ENCODE assay signal across 9 cellular contexts in genomic region chr20:31542201-31542842, GRCh38. TPM values are rescaled to one million over a fixed set of nuclear protein-coding genes. Genes with fewer than 3 reads are reported as not detected.
DNase-seq lines count a peak whose midpoint lies in the region; ATAC-seq, FAIRE-seq and TF ChIP-seq lines count a peak whose summit lies in the region.
"Had no signal": no experiment of that assay in that cellular context is flagged by ENCODE, and none has a peak within 500 bp of the region (broad histone marks: within the 10 kb centered on the region; RNA-seq: fewer than 3 reads in every experiment).

No MANE protein-coding gene starts in this region.

- peaks cover 52% of the 10 kb centered on the region for H3K36me3 Mint-ChIP-seq in activated CD8-positive, alpha-beta T cell treated with anti-CD3 and anti-CD28 coated beads for 36 hours (ENCODE audit: low read depth)

- H3K4me1 ChIP-seq in A549 (peaks cover 22% of the 10 kb centered on the region), left lung (peaks cover 15 to 46% of the 10 kb centered on the region in 2 donors)

- H3K4me3 ChIP-seq in A549: no peak overlapping the region
- H3K4me3 ChIP-seq in left lung: no peak overlapping the region

- TF ChIP-seq RAD21 in A549 (conservative IDR thresholded peaks at IDR 0.05 in 1 of 2, IDR thresholded peaks at IDR 0.05 in 1 of 2): no peak

- no peaks in the 10 kb centered on the region for H3K27me3 Mint-ChIP-seq in activated CD8-positive, alpha-beta T cell treated with anti-CD3 and anti-CD28 coated beads for 36 hours

- H3K27ac ChIP-seq in A549 (peak overlapping the region in 1 of 2 experiments; percentile 63; a peak in 3 of 6 replicates), left lung (peak overlapping the region in 1 of 2 donors; percentile 47)

- DNase-seq in A549 (ENCODE audit: low read depth in 1 of 2, low spot score in 1 of 2) (no peak), GM03348 (ENCODE audit: low spot score) (peak; percentile 49), left lung (no peak), GM19240 (ENCODE audit: insufficient read length, low spot score) (no peak), HuH-7 (ENCODE audit: low spot score) (no peak)
- peak; percentile 82 for DNase-seq in activated CD8-positive, alpha-beta T cell treated with anti-CD3 and anti-CD28 coated beads for 36 hours
- DNase-seq: activated effector memory CD4-positive, alpha-beta T cell treated with Interleukin-2 at 50 U/mL for 16 hours had no signal

- TF ChIP-seq CTCF in A549 (IDR thresholded peaks at IDR 0.05) (no peak), left lung (IDR thresholded peaks at IDR 0.05) (no peak)
- no peak for TF ChIP-seq CTCF in activated CD8-positive, alpha-beta T cell treated with anti-CD3 and anti-CD28 coated beads for 36 hours (IDR thresholded peaks at IDR 0.05)

- peak overlapping the region; percentile 26 for H3K4me3 Mint-ChIP-seq in activated CD8-positive, alpha-beta T cell treated with anti-CD3 and anti-CD28 coated beads for 36 hours

- H3K9me3 ChIP-seq in A549: no peaks in the 10 kb centered on the region
- H3K9me3 ChIP-seq in left lung: no peaks in the 10 kb centered on the region

- H3K27ac Mint-ChIP-seq in activated CD8-positive, alpha-beta T cell treated with anti-CD3 and anti-CD28 coated beads for 36 hours: peak overlapping the region; percentile 87

- CTCF ChIA-PET in A549 (lab: Yijun Ruan, JAX): interaction anchor here (0.6 to 31.2 kb wide), 5 partner anchors 11 to 182 kb away, joined by 3 to 549 read pairs (median 13); no protein-coding TSS in a partner anchor
- CTCF ChIA-PET in activated CD8-positive, alpha-beta T cell treated with anti-CD3 and anti-CD28 coated beads for 36 hours (lab: Charles Lee): interaction anchor here (1.0 to 3.1 kb wide), 7 partner anchors 8 to 181 kb away, joined by 3 to 17 read pairs (median 5); no protein-coding TSS in a partner anchor

- intact Hi-C loops in activated CD8-positive, alpha-beta T cell treated with anti-CD3 and anti-CD28 coated beads for 36 hours (cut with micrococcal nuclease): no loop called here
- intact Hi-C loops in left lung (cut with DNase I): no loop called here

- no peaks in the 10 kb centered on the region for H3K27me3 ChIP-seq in left lung

- ATAC-seq in A549: no peak; a peak in 1 of 6 replicates
- ATAC-seq in activated CD8-positive, alpha-beta T cell treated with anti-CD3 and anti-CD28 coated beads for 36 hours: peak; percentile 75
- peak; percentile 36 for ATAC-seq in left lung
- no peak for ATAC-seq in HG02852 (IDR thresholded peaks at IDR 0.05; ENCODE audit: unreplicated experiment)
- no peak for ATAC-seq in HG03354 (IDR thresholded peaks at IDR 0.05; ENCODE audit: poor library complexity, severe bottlenecking, unreplicated experiment)

- no peak for FAIRE-seq in A549 (lab: Jason Lieb, UNC)

- peak overlapping the region; percentile 25; the same call in 1 of the 3 replicates for H3K4me2 ChIP-seq in A549

- POLR2A ChIA-PET in A549 (lab: Yijun Ruan, JAX): interaction anchor here (1.1 kb wide), 1 partner anchor 23 kb away, joined by 3 read pairs; no protein-coding TSS in a partner anchor
- POLR2A ChIA-PET in activated CD8-positive, alpha-beta T cell treated with anti-CD3 and anti-CD28 coated beads for 36 hours (lab: Charles Lee): interaction anchor here (1.2 to 2.4 kb wide), 2 partner anchors 14 to 21 kb away, joined by 5 to 10 read pairs; no protein-coding TSS in a partner anchor

- 58% methylated on average over 7 of the region's 7 CpGs for WGBS in A549 (ENCODE audit: missing lambda C conversion rate)

- no peak for TF ChIP-seq POLR2A in A549 (IDR thresholded peaks at IDR 0.05; ENCODE audit: low read length)

- no peaks in the 10 kb centered on the region for H3K9me3 Mint-ChIP-seq in activated CD8-positive, alpha-beta T cell treated with anti-CD3 and anti-CD28 coated beads for 36 hours

- peaks cover 0 to 93% of the 10 kb centered on the region in 2 donors for H3K36me3 ChIP-seq in left lung

- H3K4me1 Mint-ChIP-seq in activated CD8-positive, alpha-beta T cell treated with anti-CD3 and anti-CD28 coated beads for 36 hours (ENCODE audit: low read depth): peaks cover 45% of the 10 kb centered on the region

- no peak for TF ChIP-seq EP300 in A549 (IDR thresholded peaks at IDR 0.05)

TF ChIP-seq in A549, 52 proteins besides CTCF, POLR2A, EP300 and RAD21:
- TF ChIP-seq USF2 (IDR thresholded peaks at IDR 0.05) (no peak), KDM5A (IDR thresholded peaks at IDR 0.05) (no peak), HOXB5 (CRISPR knock-in tag; IDR thresholded peaks at IDR 0.05) (no peak), HMGXB4 (CRISPR knock-in tag; IDR thresholded peaks at IDR 0.05; ENCODE audit: borderline replicate concordance) (no peak), CBX8 (IDR thresholded peaks at IDR 0.05) (no peak), REST (IDR thresholded peaks at IDR 0.05) (no peak), ATOH8 (CRISPR knock-in tag; IDR thresholded peaks at IDR 0.05; ENCODE audit: low read depth) (no peak), MYC (IDR thresholded peaks at IDR 0.05; ENCODE audit: borderline replicate concordance, low read length) (no peak), RNF2 (IDR thresholded peaks at IDR 0.05; ENCODE audit: borderline replicate concordance, low read depth) (no peak)

RNA-seq across cellular contexts. Expression of gene HM13, which starts 28.1 kb away (rescaled TPM):
- 164 and 229 TPM in 2 replicates for polyA plus RNA-seq in A549 (2011; rRNA removed)
- 140 and 200 TPM in 2 replicates for polyA plus RNA-seq in A549 (2012; cell fraction: cytosol; rRNA removed)
- polyA plus RNA-seq in A549 (2012; cell fraction: nucleus; rRNA removed): 247 and 368 TPM in 2 replicates
- polyA plus RNA-seq in A549 (2017; fragmentation: RNase III; extraction: RNeasy Plus Mini Kit Qiagen cat#74134 plus additional on column Dnase treatment): 167 to 178 TPM (median 178 TPM) in 3 replicates
- polyA minus RNA-seq in A549 (2011; rRNA and poly(A)+ RNA removed): 177 and 217 TPM in 2 replicates
- 10 to 100 TPM; 91.6 to 95.5 TPM for total RNA-seq in activated CD8-positive, alpha-beta T cell treated with anti-CD3 and anti-CD28 coated beads for 36 hours
- 100 to 1,000 TPM; 185 to 282 TPM for total RNA-seq in left lung

Comparison
In these comparisons a context has a peak if more than half of its experiments do, and no peak if none do; other contexts are left out.
1. ATAC-seq: peak in activated CD8-positive, alpha-beta T cell treated with anti-CD3 and anti-CD28 coated beads for 36 hours (single experiment) and left lung (single experiment); none in A549 (0 of 2), HG02852 (single experiment) and HG03354 (single experiment).
2. DNase-seq: peak in GM03348 (single experiment) and activated CD8-positive, alpha-beta T cell treated with anti-CD3 and anti-CD28 coated beads for 36 hours (single experiment); none in A549 (0 of 2), left lung (0 of 2), GM19240 (single experiment) and HuH-7 (single experiment).